In the genomic region with DNA sequence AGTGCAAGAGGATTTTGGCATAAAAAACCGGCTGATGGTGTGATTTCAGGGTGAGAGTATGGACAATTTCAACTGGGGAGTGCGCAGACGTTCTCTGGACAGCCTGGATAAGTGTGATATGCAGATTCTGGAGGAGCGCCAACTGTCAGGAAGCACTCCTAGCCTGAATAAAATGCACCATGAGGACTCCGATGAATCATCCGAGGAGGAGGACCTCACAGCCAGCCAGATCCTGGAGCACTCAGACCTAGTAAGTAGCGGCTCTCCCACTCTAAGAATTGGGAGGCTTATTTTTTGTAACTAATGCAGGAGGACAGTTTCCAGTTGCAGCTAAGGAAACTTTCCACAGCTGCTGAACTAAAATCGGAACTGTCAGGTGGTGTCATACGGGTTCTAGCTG, we compare ENCODE assay signal across 9 cellular contexts. TPM values are rescaled to one million over a fixed set of nuclear protein-coding genes. Genes with fewer than 3 reads are reported as not detected.
DNase-seq lines count a peak whose midpoint lies in the region; ATAC-seq lines count a peak whose summit lies in the region.
"Had no signal": no experiment of that assay in that cellular context is flagged by ENCODE, and none has a peak within 500 bp of the region (broad histone marks: within the 10 kb centered on the region; RNA-seq: fewer than 3 reads in every experiment).

No MANE protein-coding gene starts in this region.

- H3K27me3 Mint-ChIP-seq in activated naive CD8-positive, alpha-beta T cell treated with anti-CD3 and anti-CD28 coated beads, Interleukin-2, amount 50 U/mL, for 24 hours, result no peaks in the 10 kb centered on the region

- H3K9me3 Mint-ChIP-seq in activated naive CD8-positive, alpha-beta T cell treated with anti-CD3 and anti-CD28 coated beads, Interleukin-2, amount 50 U/mL, for 24 hours, result no peaks in the 10 kb centered on the region

- ATAC-seq in Right ventricle myocardium superior (ENCODE audit: poor library complexity), result peak; percentile 94
- ATAC-seq in HG02571 (IDR thresholded peaks at IDR 0.05; ENCODE audit: unreplicated experiment), result no peak
- ATAC-seq in activated naive CD8-positive, alpha-beta T cell treated with anti-CD3 and anti-CD28 coated beads, Interleukin-2, amount 50 U/mL, for 24 hours, result no peak

- no peaks in the 10 kb centered on the region for H3K36me3 Mint-ChIP-seq in activated naive CD8-positive, alpha-beta T cell treated with anti-CD3 and anti-CD28 coated beads, Interleukin-2, amount 50 U/mL, for 24 hours (ENCODE audit: low read depth)

- intact Hi-C loops in Right ventricle myocardium superior (cut with DNase I), result no loop called here
- intact Hi-C loops in posterior vena cava (cut with DNase I), result no loop called here

- H3K4me3 Mint-ChIP-seq in activated naive CD8-positive, alpha-beta T cell treated with anti-CD3 and anti-CD28 coated beads, Interleukin-2, amount 50 U/mL, for 24 hours, result no peak overlapping the region

- no peaks in the 10 kb centered on the region for H3K4me1 Mint-ChIP-seq in activated naive CD8-positive, alpha-beta T cell treated with anti-CD3 and anti-CD28 coated beads, Interleukin-2, amount 50 U/mL, for 24 hours

- DNase-seq in ELR (ENCODE audit: low read depth), result peak; percentile 60
- peak; percentile 96 for DNase-seq in amniotic epithelial cell (ENCODE audit: low read depth)
- peak; percentile 78 for DNase-seq in Right ventricle myocardium superior
- peak; percentile 86 for DNase-seq in posterior vena cava (ENCODE audit: low spot score)
- DNase-seq in T-helper 9 cell, result no peak
- DNase-seq in activated effector memory CD4-positive, alpha-beta T cell treated with Interleukin-2 at 50 U/mL for 16 hours, result no peak
- no peak for DNase-seq in activated naive CD8-positive, alpha-beta T cell treated with anti-CD3 and anti-CD28 coated beads, Interleukin-2, amount 50 U/mL, for 24 hours
- DNase-seq: stimulated activated CD8-positive, alpha-beta memory T cell treated with anti-CD3 and anti-CD28 coated beads, Interleukin-4, amount 100 ng/mL, for 48 hours had no signal

- H3K27ac Mint-ChIP-seq in activated naive CD8-positive, alpha-beta T cell treated with anti-CD3 and anti-CD28 coated beads, Interleukin-2, amount 50 U/mL, for 24 hours, result no peak overlapping the region

RNA-seq across cellular contexts. Expression of gene ZAR1L, which starts 53.6 kb away (rescaled TPM):
- total RNA-seq in Right ventricle myocardium superior, result not detected
- total RNA-seq in posterior vena cava, result not detected

RNA-seq across cellular contexts. Expression of gene BRCA2, which starts 53.7 kb away (rescaled TPM):
- total RNA-seq in Right ventricle myocardium superior (0.43 TPM), posterior vena cava (1 to 10 TPM; 1.8 to 2.8 TPM)

Comparison
In these comparisons a context has a peak if more than half of its experiments do, and no peak if none do; other contexts are left out.
1. DNase-seq: peak in ELR (single experiment), amniotic epithelial cell (single experiment), Right ventricle myocardium superior (single experiment) and posterior vena cava (single experiment); none in T-helper 9 cell (single experiment), activated effector memory CD4-positive, alpha-beta T cell treated with Interleukin-2 at 50 U/mL for 16 hours (single experiment) and activated naive CD8-positive, alpha-beta T cell treated with anti-CD3 and anti-CD28 coated beads, Interleukin-2, amount 50 U/mL, for 24 hours (single experiment).